23 cellular contexts compared by ENCODE assay signal in the genomic region with DNA sequence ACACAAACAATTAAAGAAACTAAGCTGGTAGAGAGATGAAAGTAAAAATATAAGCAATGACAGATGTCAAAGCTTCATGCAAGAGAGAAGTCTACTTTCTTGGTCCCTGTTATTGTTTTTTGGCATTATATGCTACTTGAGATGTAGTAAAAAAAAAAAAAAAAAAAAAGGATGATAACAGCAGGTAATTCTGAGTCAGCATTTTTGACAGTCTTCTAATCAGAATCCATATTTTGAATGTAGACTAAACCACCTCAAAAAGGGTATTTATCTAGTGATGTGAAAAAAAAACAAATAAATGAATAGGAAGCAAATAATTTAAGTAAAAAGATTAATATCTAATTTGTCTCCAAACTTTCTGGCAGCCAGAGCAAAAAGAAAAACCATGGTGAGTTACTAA.
"Had no signal": no experiment of that assay in that cellular context is flagged by ENCODE, and none has a peak within 500 bp of the region (broad histone marks: within the 10 kb centered on the region; RNA-seq: fewer than 3 reads in every experiment).

No MANE protein-coding gene starts in this region.

- H3K36me3 Mint-ChIP-seq: mesothelial cell of epicardium, naive B cell had no signal

- H3K4me3 ChIP-seq: coronary artery, dorsolateral prefrontal cortex, esophagus muscularis mucosa, gastroesophageal sphincter, heart right ventricle, left lung, lower lobe of right lung, mucosa of descending colon had no signal

- H3K9me3 Mint-ChIP-seq: mesothelial cell of epicardium had no signal

- H3K27ac ChIP-seq: coronary artery, dorsolateral prefrontal cortex, esophagus muscularis mucosa, foreskin keratinocyte, gastroesophageal sphincter, heart right ventricle, left lung, lower lobe of right lung had no signal

- H3K4me3 Mint-ChIP-seq: mesothelial cell of epicardium, naive B cell had no signal

- H3K27ac Mint-ChIP-seq: mesothelial cell of epicardium, naive B cell had no signal

- H3K4me1 Mint-ChIP-seq: mesothelial cell of epicardium, naive B cell had no signal

- ATAC-seq: foreskin keratinocyte, gastroesophageal sphincter, heart right ventricle, left cardiac atrium, left lung, left ventricle myocardium superior, lower lobe of right lung, mucosa of descending colon had no signal

- H3K36me3 ChIP-seq: esophagus muscularis mucosa, gastroesophageal sphincter, heart right ventricle, left lung, lower lobe of right lung had no signal

- H3K27me3 ChIP-seq: dorsolateral prefrontal cortex, esophagus muscularis mucosa, foreskin keratinocyte, gastroesophageal sphincter, heart right ventricle, left lung had no signal

- H3K4me1 ChIP-seq: esophagus muscularis mucosa, foreskin keratinocyte, gastroesophageal sphincter, left lung, lower lobe of right lung had no signal

- H3K9me3 ChIP-seq: esophagus muscularis mucosa, gastroesophageal sphincter, heart right ventricle, left lung, lower lobe of right lung, mucosa of descending colon had no signal

- DNase-seq: dermis blood vessel endothelial cell; dorsolateral prefrontal cortex; effector CD4-positive, alpha-beta T cell; effector memory CD4-positive, alpha-beta T cell; foreskin keratinocyte; heart right ventricle; hippocampal formation; left cardiac atrium; left lung; left ventricle myocardium superior; lower lobe of right lung; mesenchymal stem cell; mucosa of descending colon; naive B cell had no signal

- FAIRE-seq: colon, endothelial cell of umbilical vein, frontal cortex, islet of Langerhans, keratinocyte had no signal
